13 cellular contexts compared by ENCODE assay signal in the genomic region with DNA sequence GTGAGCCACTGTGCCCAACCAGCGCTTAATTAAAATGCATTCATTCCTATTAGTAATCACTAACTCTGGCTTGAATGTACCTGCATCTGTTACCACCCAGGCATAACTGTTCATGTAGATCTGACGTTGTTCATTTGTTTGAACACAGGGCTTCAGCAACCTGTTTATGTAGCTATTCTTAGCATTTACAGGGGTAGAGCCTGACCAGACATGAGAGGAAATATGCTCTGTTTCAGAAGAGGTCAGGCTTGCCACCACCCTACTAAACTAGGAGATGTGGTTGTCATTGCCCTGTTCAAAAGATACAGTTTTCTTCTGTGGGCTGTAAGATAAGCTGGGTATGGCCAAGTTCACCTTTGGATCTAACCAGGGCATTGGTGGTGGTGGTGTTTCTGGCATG. TPM values are rescaled to one million over a fixed set of nuclear protein-coding genes. Genes with fewer than 3 reads are reported as not detected.
DNase-seq lines count a peak whose midpoint lies in the region; ATAC-seq and TF ChIP-seq lines count a peak whose summit lies in the region.
"Had no signal": no experiment of that assay in that cellular context is flagged by ENCODE, and none has a peak within 500 bp of the region (broad histone marks: within the 10 kb centered on the region; RNA-seq: fewer than 3 reads in every experiment).

No MANE protein-coding gene starts in this region.

- H3K36me3 Mint-ChIP-seq in activated B cell treated with CpG ODN at 0.5 μM for 24 hours (ENCODE audit: low read depth), result peaks cover 18% of the 10 kb centered on the region

- POLR2A ChIA-PET in activated B cell treated with CpG ODN at 0.5 μM for 24 hours (lab: Charles Lee), result interaction anchor here (0.7 to 5.4 kb wide), 14 partner anchors 10 to 144 kb away, joined by 3 to 93 read pairs (median 5); a partner anchor contains a TSS

- peak overlapping the region; percentile 38 for H3K4me3 Mint-ChIP-seq in activated B cell treated with CpG ODN at 0.5 μM for 24 hours
- H3K4me3 Mint-ChIP-seq: neural crest cell had no signal

- no peaks in the 10 kb centered on the region for H3K27me3 Mint-ChIP-seq in activated B cell treated with CpG ODN at 0.5 μM for 24 hours

- TF ChIP-seq CTCF in GM13977 (IDR thresholded peaks at IDR 0.05; ENCODE audit: extremely low read depth, insufficient read depth, missing control alignments) (no peak), activated B cell treated with CpG ODN at 0.5 μM for 24 hours (IDR thresholded peaks at IDR 0.05) (no peak)

- intact Hi-C loops in activated B cell treated with CpG ODN at 0.5 μM for 24 hours (cut with micrococcal nuclease), result loop anchor here (1.0 to 5.0 kb wide), 5 partner anchors 8 to 480 kb away; a partner anchor contains a TSS

- peak; percentile 20 for DNase-seq in GM13977 (ENCODE audit: low spot score)
- DNase-seq in activated B cell treated with CpG ODN at 0.5 μM for 24 hours, result no peak
- no peak for DNase-seq in DMS153 treated with DMSO at 0.1 percent for 48 hours (lab: John Stamatoyannopoulos, UW; ENCODE audit: unreplicated experiment)
- DNase-seq in NCI-H1694 treated with DMSO at 0.1 percent for 48 hours (lab: John Stamatoyannopoulos, UW), result no peak
- DNase-seq in SK-N-DZ (ENCODE audit: low spot score), result no peak
- no peak for DNase-seq in D341Med (ENCODE audit: low spot score)
- DNase-seq: effector memory CD4-positive, alpha-beta T cell; NCI-H748 treated with DMSO at 0.1 percent for 48 hours; stimulated activated CD4-positive, alpha-beta T cell treated with anti-CD3 and anti-CD28 coated beads, Interleukin-2, amount 100 ng/mL, for 48 hours; upper lobe of left lung had no signal

- peaks cover 91% of the 10 kb centered on the region for H3K4me1 Mint-ChIP-seq in activated B cell treated with CpG ODN at 0.5 μM for 24 hours

- CTCF ChIA-PET in activated B cell treated with CpG ODN at 0.5 μM for 24 hours (lab: Charles Lee), result interaction anchor here (1.0 to 4.3 kb wide), 8 partner anchors 7 to 149 kb away, joined by 4 to 28 read pairs (median 12); a partner anchor contains a TSS

- H3K9me3 Mint-ChIP-seq in activated B cell treated with CpG ODN at 0.5 μM for 24 hours, result no peaks in the 10 kb centered on the region
- H3K9me3 Mint-ChIP-seq: neural crest cell had no signal

- peak overlapping the region; percentile 97 for H3K27ac Mint-ChIP-seq in activated B cell treated with CpG ODN at 0.5 μM for 24 hours

- in situ Hi-C loops in GM13977 (cut with MboI; ENCODE audit: low pct_unique_long_range_greater_than_20kb, low sequenced_read_pairs, unreplicated experiment), result no loop called here

- peak; percentile 27 for ATAC-seq in GM19468 (IDR thresholded peaks at IDR 0.05; ENCODE audit: extremely low read depth, unreplicated experiment)
- peak; percentile 49 for ATAC-seq in HG03103 (IDR thresholded peaks at IDR 0.05; ENCODE audit: low read depth, unreplicated experiment)
- ATAC-seq in activated B cell treated with CpG ODN at 0.5 μM for 24 hours (ENCODE audit: low read depth), result peak; percentile 54

RNA-seq across cellular contexts. Expression of a gene that starts 8.8 kb away (rescaled TPM):
- total RNA-seq in activated B cell treated with CpG ODN at 0.5 μM for 24 hours, result 66.7 and 69.0 TPM in 2 replicates
- polyA plus RNA-seq in SK-N-DZ (2014; cell fraction: cytosol; rRNA removed), result 37.1 and 55.6 TPM in 2 replicates
- polyA plus RNA-seq in SK-N-DZ (2014; cell fraction: nucleus; rRNA removed), result 20.4 and 23.6 TPM in 2 replicates
